14 cellular contexts compared by ENCODE assay signal in the genomic region with DNA sequence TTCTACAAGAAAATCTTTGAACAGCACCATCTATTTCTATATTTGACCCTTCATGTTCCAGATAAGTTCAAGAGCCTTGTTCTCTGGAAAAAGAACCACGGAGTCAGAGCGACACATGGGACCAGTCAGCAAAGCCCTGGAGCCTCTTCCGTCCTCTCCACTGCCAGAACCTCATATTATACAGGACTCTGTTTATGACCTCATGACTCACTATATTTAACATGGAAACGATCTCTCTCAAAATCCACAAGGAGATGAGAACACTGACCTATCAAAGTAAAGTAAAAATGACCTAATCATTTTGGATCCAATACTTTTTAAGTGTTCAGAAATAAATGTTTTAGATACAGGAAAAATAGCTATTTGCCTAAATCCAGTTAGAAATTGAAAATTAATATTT.
A peak's percentile ranks its signal among the peaks of the same experiment; 100 is the strongest.
DNase-seq lines count a peak whose midpoint lies in the region; ATAC-seq and TF ChIP-seq lines count a peak whose summit lies in the region.
"Had no signal": no experiment of that assay in that cellular context is flagged by ENCODE, and none has a peak within 500 bp of the region (broad histone marks: within the 10 kb centered on the region; RNA-seq: fewer than 3 reads in every experiment).

No MANE protein-coding gene starts in this region.

- TF ChIP-seq RAD21 in IMR-90 (IDR thresholded peaks at IDR 0.05; ENCODE audit: low read length), result no peak

- no peak overlapping the region for H3K4me2 ChIP-seq in IMR-90 (ENCODE audit: low read depth, low read length)

- H3K4me1 ChIP-seq in CD8-positive, alpha-beta T cell (ENCODE audit: insufficient read depth, low read length), result peaks cover 77% of the 10 kb centered on the region
- H3K4me1 ChIP-seq in IMR-90 (ENCODE audit: control insufficient read depth, insufficient read depth, low read length), result peaks cover 2% of the 10 kb centered on the region; the same call in 1 of the 2 replicates
- H3K4me1 ChIP-seq: right lobe of liver had no signal

- CTCF ChIA-PET in CD8-positive, alpha-beta T cell (lab: Charles Lee), result interaction anchor here (1.2 kb wide), 1 partner anchor 12 kb away, joined by 4 read pairs; no protein-coding TSS in a partner anchor
- CTCF ChIA-PET in IMR-90 (lab: Yijun Ruan, JAX), result interaction anchor here (1.0 kb wide), 1 partner anchor 10 kb away, joined by 4 read pairs; no protein-coding TSS in a partner anchor

- in situ Hi-C loops in IMR-90 (cut with MboI; ENCODE audit: low sequenced_read_pairs), result no loop called here

- H3K23ac ChIP-seq in IMR-90 (ENCODE audit: low read depth, low read length), result no peak overlapping the region

- H3K36me3 ChIP-seq in CD8-positive, alpha-beta T cell (ENCODE audit: insufficient read depth, low read length), result no peaks in the 10 kb centered on the region
- H3K36me3 ChIP-seq in IMR-90 (ENCODE audit: control insufficient read depth, insufficient read depth, low read length), result no peaks in the 10 kb centered on the region
- H3K36me3 ChIP-seq: tibial artery had no signal

- no peak overlapping the region for H3K4ac ChIP-seq in IMR-90 (ENCODE audit: low read depth, low read length)

- H3K27ac ChIP-seq in CD8-positive, alpha-beta T cell (ENCODE audit: low read depth, low read length), result no peak overlapping the region
- no peak overlapping the region for H3K27ac ChIP-seq in IMR-90 (ENCODE audit: insufficient read depth, low read length)
- H3K27ac ChIP-seq: right lobe of liver, tibial artery had no signal

- no peaks in the 10 kb centered on the region for H3K79me1 ChIP-seq in IMR-90 (ENCODE audit: low read depth in 1 of 2, low read length in 2 of 2)

- H3K27me3 Mint-ChIP-seq in CD8-positive, alpha-beta T cell (ENCODE audit: low read depth), result no peaks in the 10 kb centered on the region
- no peaks in the 10 kb centered on the region for H3K27me3 Mint-ChIP-seq in dendritic cell treated with granulocyte-macrophage colony-stimulating factor and Interleukin-4, amounts not matched to agents 40 ng/mL and 50 ng/mL, for 4 days
- H3K27me3 Mint-ChIP-seq in naive thymus-derived CD8-positive, alpha-beta T cell, result no peaks in the 10 kb centered on the region

- H3K27me3 ChIP-seq in CD8-positive, alpha-beta T cell (ENCODE audit: insufficient read depth, low read length), result no peaks in the 10 kb centered on the region
- no peaks in the 10 kb centered on the region for H3K27me3 ChIP-seq in IMR-90 (ENCODE audit: control insufficient read depth, insufficient read depth, low read length)
- H3K27me3 ChIP-seq: right lobe of liver, tibial artery had no signal

- peak overlapping the region; percentile 71 for H3K27ac Mint-ChIP-seq in CD8-positive, alpha-beta T cell
- H3K27ac Mint-ChIP-seq in dendritic cell treated with granulocyte-macrophage colony-stimulating factor and Interleukin-4, amounts not matched to agents 40 ng/mL and 50 ng/mL, for 4 days, result peak overlapping the region; percentile 74
- peak overlapping the region; percentile 19 to 99 (median 74) for H3K27ac Mint-ChIP-seq in naive thymus-derived CD8-positive, alpha-beta T cell
- H3K27ac Mint-ChIP-seq: immature natural killer cell had no signal

- TF ChIP-seq POLR2A in IMR-90 (IDR thresholded peaks at IDR 0.05; ENCODE audit: low read depth, low read length), result no peak

- peaks cover 78% of the 10 kb centered on the region for H3K4me1 Mint-ChIP-seq in CD8-positive, alpha-beta T cell (ENCODE audit: low read depth)
- H3K4me1 Mint-ChIP-seq in dendritic cell treated with granulocyte-macrophage colony-stimulating factor and Interleukin-4, amounts not matched to agents 40 ng/mL and 50 ng/mL, for 4 days (ENCODE audit: low read depth), result peaks cover 49% of the 10 kb centered on the region
- peaks cover 41 to 90% (median 79%) of the 10 kb centered on the region in 4 donors for H3K4me1 Mint-ChIP-seq in naive thymus-derived CD8-positive, alpha-beta T cell

- no peak for DNase-seq in CD8-positive, alpha-beta T cell
- peak; percentile 70 for DNase-seq in IMR-90
- DNase-seq in naive thymus-derived CD8-positive, alpha-beta T cell, result no peak
- DNase-seq: activated CD8-positive, alpha-beta memory T cell treated with anti-CD3 and anti-CD28 coated beads, Interleukin-2, amount 50 U/mL, for 48 hours; caudate nucleus; DMS 273 treated with DMSO at 0.1 percent for 48 hours; erythroblast; immature natural killer cell; right lobe of liver; tibial artery had no signal

- no peak overlapping the region for H3K14ac ChIP-seq in IMR-90 (replicated peaks; ENCODE audit: low read depth, low read length)

- POLR2A ChIA-PET in CD8-positive, alpha-beta T cell (lab: Charles Lee), result interaction anchor here (1.2 to 2.6 kb wide), 2 partner anchors 19 to 30 kb away, joined by 3 to 8 read pairs; no protein-coding TSS in a partner anchor
- POLR2A ChIA-PET in IMR-90 (lab: Charles Lee; ENCODE audit: unreplicated experiment), result no interaction called here
- POLR2A ChIA-PET in naive thymus-derived CD8-positive, alpha-beta T cell (lab: Charles Lee), result interaction anchor here (0.5 to 14.1 kb wide), 7 partner anchors 8 to 421 kb away, joined by 3 to 127 read pairs (median 5); no protein-coding TSS in a partner anchor

- WGBS in IMR-90 (ENCODE audit: extremely low coverage in 2 of 2, insufficient read length in 1 of 2), 2 experiments, result 20% methylated on average over 1 of the region's 4 CpGs; no CpG with 5 or more reads in 1 of the 2 experiments

- no peak overlapping the region for H4K8ac ChIP-seq in IMR-90 (ENCODE audit: low read depth in 2 of 2, low read length in 2 of 2)

- H3K4me3 Mint-ChIP-seq in CD8-positive, alpha-beta T cell, result no peak overlapping the region
- H3K4me3 Mint-ChIP-seq in dendritic cell treated with granulocyte-macrophage colony-stimulating factor and Interleukin-4, amounts not matched to agents 40 ng/mL and 50 ng/mL, for 4 days, result peak overlapping the region; percentile 32
- peak overlapping the region in 8 of 10 donors; percentile 3 to 63 (median 25) for H3K4me3 Mint-ChIP-seq in naive thymus-derived CD8-positive, alpha-beta T cell
- H3K4me3 Mint-ChIP-seq: immature natural killer cell had no signal

- no peak overlapping the region for H2BK15ac ChIP-seq in IMR-90 (ENCODE audit: low read depth, low read length)

- no peak overlapping the region for H2AK5ac ChIP-seq in IMR-90 (ENCODE audit: low read depth, low read length)

- no peak overlapping the region for H3K9ac ChIP-seq in IMR-90 (ENCODE audit: low read depth, low read length)

- intact Hi-C loops in CD8-positive, alpha-beta T cell (cut with DNase I, micrococcal nuclease), result no loop called here
- intact Hi-C loops in IMR-90 (cut with micrococcal nuclease), result no loop called here
- intact Hi-C loops in dendritic cell treated with granulocyte-macrophage colony-stimulating factor and Interleukin-4, amounts not matched to agents 40 ng/mL and 50 ng/mL, for 4 days (cut with micrococcal nuclease), result no loop called here

- no peaks in the 10 kb centered on the region for H3K9me3 Mint-ChIP-seq in CD8-positive, alpha-beta T cell
- H3K9me3 Mint-ChIP-seq in dendritic cell treated with granulocyte-macrophage colony-stimulating factor and Interleukin-4, amounts not matched to agents 40 ng/mL and 50 ng/mL, for 4 days, result no peaks in the 10 kb centered on the region
- peaks cover 0 to 1% (median 0%) of the 10 kb centered on the region in 9 donors for H3K9me3 Mint-ChIP-seq in naive thymus-derived CD8-positive, alpha-beta T cell

- no peaks in the 10 kb centered on the region for H3K9me1 ChIP-seq in IMR-90 (ENCODE audit: insufficient read depth, low read length)

- no peak overlapping the region for H2AK9ac ChIP-seq in IMR-90 (replicated peaks; ENCODE audit: low read depth, low read length, poor library complexity)

- H2BK20ac ChIP-seq in IMR-90 (ENCODE audit: low read depth, low read length), result no peak overlapping the region

- no peak overlapping the region for H2BK5ac ChIP-seq in IMR-90 (ENCODE audit: low read depth, low read length, poor library complexity, severe bottlenecking)

- no peak for ATAC-seq in CD8-positive, alpha-beta T cell
- ATAC-seq in IMR-90 (ENCODE audit: low read depth) (peak; percentile 58), HG03095 (IDR thresholded peaks at IDR 0.05; ENCODE audit: unreplicated experiment) (no peak), GM21825 (IDR thresholded peaks at IDR 0.05; ENCODE audit: unreplicated experiment) (no peak), GM19328 (IDR thresholded peaks at IDR 0.05; ENCODE audit: unreplicated experiment) (no peak)
- ATAC-seq in naive thymus-derived CD8-positive, alpha-beta T cell, result no peak

- no peak overlapping the region for H2AFZ ChIP-seq in IMR-90 (replicated peaks; ENCODE audit: low read length, poor library complexity)

- TF ChIP-seq CTCF in CD8-positive, alpha-beta T cell (IDR thresholded peaks at IDR 0.05), result no peak
- TF ChIP-seq CTCF in IMR-90 (conservative IDR thresholded peaks at IDR 0.05; ENCODE audit: low read depth, low read length), result no peak

- H4K20me1 ChIP-seq in IMR-90 (ENCODE audit: insufficient read depth, low read length), result no peaks in the 10 kb centered on the region

- no peak overlapping the region for H2BK120ac ChIP-seq in IMR-90 (ENCODE audit: low read depth, low read length)

- H3K56ac ChIP-seq in IMR-90 (ENCODE audit: extremely low read depth, insufficient read depth, low read length), result no peak overlapping the region

- H3K36me3 Mint-ChIP-seq in CD8-positive, alpha-beta T cell, result peaks cover 10% of the 10 kb centered on the region
- peaks cover 80% of the 10 kb centered on the region for H3K36me3 Mint-ChIP-seq in dendritic cell treated with granulocyte-macrophage colony-stimulating factor and Interleukin-4, amounts not matched to agents 40 ng/mL and 50 ng/mL, for 4 days (ENCODE audit: low read depth)
- peaks cover 5 to 6% (median 6%) of the 10 kb centered on the region in 3 donors for H3K36me3 Mint-ChIP-seq in naive thymus-derived CD8-positive, alpha-beta T cell

- H4K5ac ChIP-seq in IMR-90 (ENCODE audit: low read depth, low read length), result no peak overlapping the region

- dilution Hi-C loops in IMR-90 (cut with HindIII; ENCODE audit: low sequenced_read_pairs, unreplicated experiment), result no loop called here

- H4K91ac ChIP-seq in IMR-90 (ENCODE audit: insufficient read depth, low read depth, low read length), result no peak overlapping the region

- no peak overlapping the region for H3K4me3 ChIP-seq in CD8-positive, alpha-beta T cell (ENCODE audit: low read depth, low read length)
- H3K4me3 ChIP-seq in IMR-90 (ENCODE audit: insufficient read depth, low read depth, low read length), result no peak overlapping the region
- H3K4me3 ChIP-seq: right lobe of liver, tibial artery had no signal

- H3K9me3 ChIP-seq in CD8-positive, alpha-beta T cell (ENCODE audit: low read length), result no peaks in the 10 kb centered on the region
- H3K9me3 ChIP-seq in IMR-90 (ENCODE audit: control insufficient read depth, insufficient read depth, low read length), result no peaks in the 10 kb centered on the region
- H3K9me3 ChIP-seq: right lobe of liver, tibial artery had no signal

- no peak overlapping the region for H3K18ac ChIP-seq in IMR-90 (ENCODE audit: low read depth, low read length)

- BruUV-seq in IMR-90 (replicated peaks; lab: Mats Ljungman, UMichigan), result no TSS peak

TF ChIP-seq in IMR-90, 13 proteins besides CTCF, POLR2A, EP300 and RAD21 (continues in another document):
- TF ChIP-seq RFX5 (IDR thresholded peaks at IDR 0.05; ENCODE audit: low read depth, low read length) (no peak), MAFK (IDR thresholded peaks at IDR 0.05; ENCODE audit: low read depth, low read length) (no peak), RCOR1 (IDR thresholded peaks at IDR 0.05; ENCODE audit: insufficient replicate concordance, low read length) (no peak), CEBPB (IDR thresholded peaks at IDR 0.05; ENCODE audit: low read depth, low read length) (no peak)
